ENCODE assay signal across 1 cellular context in genomic region chr1:21334214-21335087, GRCh38.
TF ChIP-seq lines count a peak whose summit lies in the region.

No MANE protein-coding gene starts in this region.

TF ChIP-seq in HepG2, 621 proteins besides CTCF, POLR2A, EP300 and RAD21 (continued from another document and continues in another):
- TF ChIP-seq ZFP36 (IDR thresholded peaks at IDR 0.05; ENCODE audit: borderline replicate concordance, low read depth, low read length, partially characterized antibody) = no peak
- no peak for TF ChIP-seq SRY (CRISPR knock-in tag; IDR thresholded peaks at IDR 0.05)
- no peak for TF ChIP-seq RBM22 (optimal IDR thresholded peaks at IDR 0.05; ENCODE audit: low read length)
- TF ChIP-seq TRAFD1 (CRISPR knock-in tag; IDR thresholded peaks at IDR 0.05; ENCODE audit: borderline replicate concordance) = no peak
- TF ChIP-seq KLF16 (CRISPR knock-in tag; IDR thresholded peaks at IDR 0.05) = no peak; a peak in 1 of 4 replicates
- no peak for TF ChIP-seq MXI1 (IDR thresholded peaks at IDR 0.05; ENCODE audit: borderline replicate concordance, low read depth, low read length)
- TF ChIP-seq NFAT5 (CRISPR knock-in tag; IDR thresholded peaks at IDR 0.05) = no peak
- no peak for TF ChIP-seq ZNF772 (CRISPR knock-in tag; IDR thresholded peaks at IDR 0.05)
- TF ChIP-seq WIZ (CRISPR knock-in tag; IDR thresholded peaks at IDR 0.05) = no peak
- TF ChIP-seq ZNF792 (CRISPR knock-in tag; IDR thresholded peaks at IDR 0.05) = no peak
- TF ChIP-seq ZNF513 (CRISPR knock-in tag; conservative IDR thresholded peaks at IDR 0.05) = no peak
- no peak for TF ChIP-seq RBFOX2 (IDR thresholded peaks at IDR 0.05; ENCODE audit: low read depth, low read length)
- no peak for TF ChIP-seq POLR2AphosphoS2 (IDR thresholded peaks at IDR 0.05; ENCODE audit: low read depth, low read length)
- no peak for TF ChIP-seq PHF8 (CRISPR knock-in tag; IDR thresholded peaks at IDR 0.05)
- TF ChIP-seq MBNL3 (CRISPR knock-in tag; conservative IDR thresholded peaks at IDR 0.05) = no peak
- no peak for TF ChIP-seq PTBP1 (IDR thresholded peaks at IDR 0.05; ENCODE audit: low read depth, low read length, poor library complexity, severe bottlenecking)
- no peak for TF ChIP-seq THRA (CRISPR knock-in tag; IDR thresholded peaks at IDR 0.05; ENCODE audit: borderline replicate concordance)
- TF ChIP-seq ZBTB40 (IDR thresholded peaks at IDR 0.05) = no peak
- no peak for TF ChIP-seq ZBTB40 (CRISPR knock-in tag; IDR thresholded peaks at IDR 0.05)
- no peak for TF ChIP-seq ZNF180 (CRISPR knock-in tag; IDR thresholded peaks at IDR 0.05; ENCODE audit: borderline replicate concordance, low read depth)
- TF ChIP-seq AKAP8 (CRISPR knock-in tag; IDR thresholded peaks at IDR 0.05) = no peak
- no peak; the same call in 1 of the 2 replicates for TF ChIP-seq ZNF441 (CRISPR knock-in tag; IDR thresholded peaks at IDR 0.05; ENCODE audit: borderline replicate concordance)
- TF ChIP-seq BRCA1 (CRISPR knock-in tag; IDR thresholded peaks at IDR 0.05) = no peak
- no peak for TF ChIP-seq SAFB2 (CRISPR knock-in tag; IDR thresholded peaks at IDR 0.05; ENCODE audit: borderline replicate concordance, low read depth)
- TF ChIP-seq ZMAT3 (CRISPR knock-in tag; conservative IDR thresholded peaks at IDR 0.05) = 0 out of 2 replicates have a peak, but pooled peaks have one; percentile 61
- TF ChIP-seq ZC3H4 (CRISPR knock-in tag; IDR thresholded peaks at IDR 0.05; ENCODE audit: borderline replicate concordance) = no peak
- no peak for TF ChIP-seq HOXA5 (CRISPR knock-in tag; IDR thresholded peaks at IDR 0.05)
- no peak for TF ChIP-seq ZNF646 (CRISPR knock-in tag; IDR thresholded peaks at IDR 0.05)
- peak; percentile 36; the same call in 1 of the 2 replicates for TF ChIP-seq ZNF501 (CRISPR knock-in tag; IDR thresholded peaks at IDR 0.05)
- no peak for TF ChIP-seq BORCS8-MEF2B (CRISPR knock-in tag; IDR thresholded peaks at IDR 0.05)
- TF ChIP-seq SIN3A (IDR thresholded peaks at IDR 0.05; ENCODE audit: borderline replicate concordance, low read depth, low read length) = no peak
- TF ChIP-seq DMAP1 (CRISPR knock-in tag; IDR thresholded peaks at IDR 0.05) = 0 out of 2 replicates have a peak, but pooled peaks have one; percentile 23
- TF ChIP-seq KDM6A (CRISPR knock-in tag; IDR thresholded peaks at IDR 0.05; ENCODE audit: low read depth) = no peak
